ENCODE assay signal across 8 cellular contexts in the genomic region with DNA sequence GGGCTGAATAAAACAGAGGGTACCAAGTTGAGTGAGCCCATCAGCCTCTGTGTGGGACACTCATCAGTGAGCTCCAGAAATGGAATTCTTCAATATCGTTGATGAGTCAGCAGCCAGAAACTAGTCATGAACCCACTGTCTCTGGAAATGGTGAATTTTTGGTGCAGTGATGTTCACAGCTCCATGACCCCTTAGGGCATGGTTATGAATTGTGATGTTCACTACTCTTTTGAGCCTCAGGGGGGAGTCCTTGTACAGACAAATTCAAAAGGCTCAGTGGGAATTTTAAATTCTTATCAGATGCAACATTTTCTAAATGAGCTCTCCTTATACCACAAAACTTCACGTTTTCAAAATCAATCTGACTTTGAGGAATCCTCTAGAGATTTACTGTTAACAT.
DNase-seq lines count a peak whose midpoint lies in the region; ATAC-seq lines count a peak whose summit lies in the region.

No MANE protein-coding gene starts in this region.

- ATAC-seq in GM19455 (IDR thresholded peaks at IDR 0.05; ENCODE audit: unreplicated experiment) (no peak), GM21367 (IDR thresholded peaks at IDR 0.05; ENCODE audit: unreplicated experiment) (no peak), GM21825 (IDR thresholded peaks at IDR 0.05; ENCODE audit: unreplicated experiment) (no peak)

- DNase-seq in COLO668 (lab: John Stamatoyannopoulos, UW; ENCODE audit: unreplicated experiment) (peak; percentile 7), H4 (ENCODE audit: low spot score) (peak; percentile 63), NCI-H526 treated with DMSO at 0.1 percent for 48 hours (lab: John Stamatoyannopoulos, UW) (peak; percentile 55), epidermal melanocyte (ENCODE audit: insufficient read length, low spot score) (peak; percentile 32), putamen (ENCODE audit: low spot score) (peak; percentile 38)

Comparison
In these comparisons a context has a peak if more than half of its experiments do, and no peak if none do; other contexts are left out.
1. DNase-seq: peak in every context shown above with its lines; median percentile 63 in H4; 55 in NCI-H526 treated with DMSO at 0.1 percent for 48 hours; 38 in putamen; 32 in epidermal melanocyte; 7 in COLO668.